1 cellular context compared by ENCODE assay signal in the genomic region with DNA sequence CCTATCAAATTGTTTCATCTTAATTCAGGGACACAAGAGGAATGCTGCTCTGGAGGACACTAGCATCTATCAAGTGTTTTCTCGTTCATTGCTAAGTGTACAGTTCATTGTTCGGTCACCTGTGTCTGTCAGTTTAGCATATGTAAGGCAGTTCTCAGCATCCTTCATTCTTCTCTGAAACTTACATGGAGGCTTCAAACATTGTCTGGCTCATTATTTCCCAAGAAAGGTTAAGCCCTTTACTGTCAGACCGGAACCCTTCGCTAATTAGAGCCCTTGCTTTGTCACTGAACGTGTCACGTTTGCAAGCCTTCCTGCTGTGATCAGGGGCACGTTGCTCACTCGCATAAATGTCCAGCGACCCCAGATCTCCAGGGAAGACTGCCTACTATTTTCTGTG.
TF ChIP-seq lines count a peak whose summit lies in the region.

No MANE protein-coding gene starts in this region.

TF ChIP-seq in GM23338, 12 proteins besides CTCF, POLR2A, EP300 and RAD21:
- TF ChIP-seq, protein P1, sequence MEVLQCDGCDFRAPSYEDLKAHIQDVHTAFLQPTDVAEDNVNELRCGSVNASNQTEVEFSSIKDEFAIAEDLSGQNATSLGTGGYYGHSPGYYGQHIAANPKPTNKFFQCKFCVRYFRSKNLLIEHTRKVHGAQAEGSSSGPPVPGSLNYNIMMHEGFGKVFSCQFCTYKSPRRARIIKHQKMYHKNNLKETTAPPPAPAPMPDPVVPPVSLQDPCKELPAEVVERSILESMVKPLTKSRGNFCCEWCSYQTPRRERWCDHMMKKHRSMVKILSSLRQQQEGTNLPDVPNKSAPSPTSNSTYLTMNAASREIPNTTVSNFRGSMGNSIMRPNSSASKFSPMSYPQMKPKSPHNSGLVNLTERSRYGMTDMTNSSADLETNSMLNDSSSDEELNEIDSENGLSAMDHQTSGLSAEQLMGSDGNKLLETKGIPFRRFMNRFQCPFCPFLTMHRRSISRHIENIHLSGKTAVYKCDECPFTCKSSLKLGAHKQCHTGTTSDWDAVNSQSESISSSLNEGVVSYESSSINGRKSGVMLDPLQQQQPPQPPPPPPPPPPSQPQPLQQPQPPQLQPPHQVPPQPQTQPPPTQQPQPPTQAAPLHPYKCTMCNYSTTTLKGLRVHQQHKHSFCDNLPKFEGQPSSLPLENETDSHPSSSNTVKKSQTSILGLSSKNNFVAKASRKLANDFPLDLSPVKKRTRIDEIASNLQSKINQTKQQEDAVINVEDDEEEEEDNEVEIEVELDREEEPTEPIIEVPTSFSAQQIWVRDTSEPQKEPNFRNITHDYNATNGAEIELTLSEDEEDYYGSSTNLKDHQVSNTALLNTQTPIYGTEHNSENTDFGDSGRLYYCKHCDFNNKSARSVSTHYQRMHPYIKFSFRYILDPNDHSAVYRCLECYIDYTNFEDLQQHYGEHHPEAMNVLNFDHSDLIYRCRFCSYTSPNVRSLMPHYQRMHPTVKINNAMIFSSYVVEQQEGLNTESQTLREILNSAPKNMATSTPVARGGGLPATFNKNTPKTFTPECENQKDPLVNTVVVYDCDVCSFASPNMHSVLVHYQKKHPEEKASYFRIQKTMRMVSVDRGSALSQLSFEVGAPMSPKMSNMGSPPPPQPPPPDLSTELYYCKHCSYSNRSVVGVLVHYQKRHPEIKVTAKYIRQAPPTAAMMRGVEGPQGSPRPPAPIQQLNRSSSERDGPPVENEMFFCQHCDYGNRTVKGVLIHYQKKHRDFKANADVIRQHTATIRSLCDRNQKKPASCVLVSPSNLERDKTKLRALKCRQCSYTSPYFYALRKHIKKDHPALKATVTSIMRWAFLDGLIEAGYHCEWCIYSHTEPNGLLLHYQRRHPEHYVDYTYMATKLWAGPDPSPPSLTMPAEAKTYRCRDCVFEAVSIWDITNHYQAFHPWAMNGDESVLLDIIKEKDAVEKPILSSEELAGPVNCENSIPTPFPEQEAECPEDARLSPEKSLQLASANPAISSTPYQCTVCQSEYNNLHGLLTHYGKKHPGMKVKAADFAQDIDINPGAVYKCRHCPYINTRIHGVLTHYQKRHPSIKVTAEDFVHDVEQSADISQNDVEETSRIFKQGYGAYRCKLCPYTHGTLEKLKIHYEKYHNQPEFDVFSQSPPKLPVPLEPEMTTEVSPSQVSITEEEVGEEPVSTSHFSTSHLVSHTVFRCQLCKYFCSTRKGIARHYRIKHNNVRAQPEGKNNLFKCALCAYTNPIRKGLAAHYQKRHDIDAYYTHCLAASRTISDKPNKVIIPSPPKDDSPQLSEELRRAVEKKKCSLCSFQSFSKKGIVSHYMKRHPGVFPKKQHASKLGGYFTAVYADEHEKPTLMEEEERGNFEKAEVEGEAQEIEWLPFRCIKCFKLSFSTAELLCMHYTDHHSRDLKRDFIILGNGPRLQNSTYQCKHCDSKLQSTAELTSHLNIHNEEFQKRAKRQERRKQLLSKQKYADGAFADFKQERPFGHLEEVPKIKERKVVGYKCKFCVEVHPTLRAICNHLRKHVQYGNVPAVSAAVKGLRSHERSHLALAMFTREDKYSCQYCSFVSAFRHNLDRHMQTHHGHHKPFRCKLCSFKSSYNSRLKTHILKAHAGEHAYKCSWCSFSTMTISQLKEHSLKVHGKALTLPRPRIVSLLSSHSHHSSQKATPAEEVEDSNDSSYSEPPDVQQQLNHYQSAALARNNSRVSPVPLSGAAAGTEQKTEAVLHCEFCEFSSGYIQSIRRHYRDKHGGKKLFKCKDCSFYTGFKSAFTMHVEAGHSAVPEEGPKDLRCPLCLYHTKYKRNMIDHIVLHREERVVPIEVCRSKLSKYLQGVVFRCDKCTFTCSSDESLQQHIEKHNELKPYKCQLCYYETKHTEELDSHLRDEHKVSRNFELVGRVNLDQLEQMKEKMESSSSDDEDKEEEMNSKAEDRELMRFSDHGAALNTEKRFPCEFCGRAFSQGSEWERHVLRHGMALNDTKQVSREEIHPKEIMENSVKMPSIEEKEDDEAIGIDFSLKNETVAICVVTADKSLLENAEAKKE (CRISPR knock-in tag; IDR thresholded peaks at IDR 0.05), result no peak
- TF ChIP-seq EZH2phosphoT487 (IDR thresholded peaks at IDR 0.05; ENCODE audit: unreplicated experiment) (no peak), STAT1 (IDR thresholded peaks at IDR 0.05; ENCODE audit: unreplicated experiment) (no peak), ZNF331 (CRISPR knock-in tag; IDR thresholded peaks at IDR 0.05; ENCODE audit: low read depth) (no peak), POLR2AphosphoS5 (IDR thresholded peaks at IDR 0.05; ENCODE audit: low read depth) (no peak), CREB1 (CRISPR knock-in tag; IDR thresholded peaks at IDR 0.05; ENCODE audit: low read depth) (no peak), NANOG (IDR thresholded peaks at IDR 0.05; ENCODE audit: borderline replicate concordance) (no peak), JUNB (IDR thresholded peaks at IDR 0.05; ENCODE audit: unreplicated experiment) (no peak), ZNF114 (CRISPR knock-in tag; IDR thresholded peaks at IDR 0.05) (no peak), EZH2 (IDR thresholded peaks at IDR 0.05; ENCODE audit: low read depth, unreplicated experiment) (no peak), REST (IDR thresholded peaks at IDR 0.05; ENCODE audit: unreplicated experiment) (no peak), ETS1 (IDR thresholded peaks at IDR 0.05) (no peak)
